ENCODE assay signal across 9 cellular contexts in the genomic region with DNA sequence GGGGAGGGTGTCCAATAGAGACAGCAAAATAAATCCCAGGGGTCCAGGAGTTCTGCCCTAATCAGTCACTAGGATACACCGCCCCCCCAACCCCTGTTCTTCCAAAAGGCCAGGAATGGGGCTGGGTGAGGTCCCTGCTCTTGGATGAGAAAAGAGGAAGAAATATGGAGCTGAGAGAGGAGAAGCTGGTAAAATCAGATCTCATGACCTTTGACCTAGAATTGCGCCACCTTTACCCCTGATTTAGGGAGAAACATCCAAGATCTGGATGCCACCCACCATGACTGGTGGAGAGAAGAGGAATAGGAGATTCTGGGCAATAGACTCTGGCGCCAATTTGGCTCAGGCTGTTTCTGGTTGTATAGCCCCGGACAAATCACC. TPM values are rescaled to one million over a fixed set of nuclear protein-coding genes. Genes with fewer than 3 reads are reported as not detected.
DNase-seq lines count a peak whose midpoint lies in the region; TF ChIP-seq lines count a peak whose summit lies in the region.
"Had no signal": no experiment of that assay in that cellular context is flagged by ENCODE, and none has a peak within 500 bp of the region (broad histone marks: within the 10 kb centered on the region; RNA-seq: fewer than 3 reads in every experiment).

No MANE protein-coding gene starts in this region.

- no peaks in the 10 kb centered on the region for H3K27me3 ChIP-seq in WERI-Rb-1 (ENCODE audit: insufficient read depth, low read depth, severe bottlenecking)
- H3K27me3 ChIP-seq in iPS-15b (ENCODE audit: control insufficient read depth, insufficient read depth, low read length): no peaks in the 10 kb centered on the region
- H3K27me3 ChIP-seq in suprapubic skin: no peaks in the 10 kb centered on the region

- H3K4me1 Mint-ChIP-seq in activated CD4-positive, alpha-beta T cell treated with anti-CD3 and anti-CD28 coated beads, Interleukin-2, amount 10 ng/mL, durations not matched to agents 24 days and 14 days: peaks cover 57% of the 10 kb centered on the region

- 66% methylated on average over 4 of the region's 4 CpGs for WGBS in suprapubic skin

- H3K27me3 Mint-ChIP-seq in activated CD4-positive, alpha-beta T cell treated with anti-CD3 and anti-CD28 coated beads, Interleukin-2, amount 10 ng/mL, durations not matched to agents 24 days and 14 days: no peaks in the 10 kb centered on the region

- no peaks in the 10 kb centered on the region for H3K9me3 ChIP-seq in WERI-Rb-1 (ENCODE audit: severe bottlenecking)
- H3K9me3 ChIP-seq in iPS-15b (ENCODE audit: control insufficient read depth, insufficient read depth, low read length): no peaks in the 10 kb centered on the region
- H3K9me3 ChIP-seq in suprapubic skin: no peaks in the 10 kb centered on the region
- H3K9me3 ChIP-seq: mucosa of descending colon had no signal

- H3K9me3 Mint-ChIP-seq in activated CD4-positive, alpha-beta T cell treated with anti-CD3 and anti-CD28 coated beads, Interleukin-2, amount 10 ng/mL, durations not matched to agents 24 days and 14 days: no peaks in the 10 kb centered on the region

- H3K27ac ChIP-seq in WERI-Rb-1: peak overlapping the region; percentile 69
- peak overlapping the region; percentile 67 for H3K27ac ChIP-seq in suprapubic skin

- H3K4me1 ChIP-seq in iPS-15b (ENCODE audit: control insufficient read depth, insufficient read depth, low read length): peaks cover 17% of the 10 kb centered on the region
- peaks cover 68% of the 10 kb centered on the region for H3K4me1 ChIP-seq in suprapubic skin

- peaks cover 35% of the 10 kb centered on the region for H3K36me3 Mint-ChIP-seq in activated CD4-positive, alpha-beta T cell treated with anti-CD3 and anti-CD28 coated beads, Interleukin-2, amount 10 ng/mL, durations not matched to agents 24 days and 14 days (ENCODE audit: low read depth)

- TF ChIP-seq EP300 in suprapubic skin (IDR thresholded peaks at IDR 0.05): no peak

- TF ChIP-seq CTCF in WERI-Rb-1 (IDR thresholded peaks at IDR 0.05; ENCODE audit: low read depth, low read length): no peak
- TF ChIP-seq CTCF in suprapubic skin (IDR thresholded peaks at IDR 0.05): no peak

- H3K27ac Mint-ChIP-seq in activated CD4-positive, alpha-beta T cell treated with anti-CD3 and anti-CD28 coated beads, Interleukin-2, amount 10 ng/mL, durations not matched to agents 24 days and 14 days: peak overlapping the region; percentile 75

- H3K4me3 ChIP-seq in WERI-Rb-1 (ENCODE audit: low read depth, low read length) (no peak overlapping the region; the same call in 1 of the 2 replicates), iPS-15b (ENCODE audit: low read depth, low read length) (peak overlapping the region; percentile 55), suprapubic skin (peak overlapping the region; percentile 68)

- no peak for DNase-seq in activated CD4-positive, alpha-beta T cell treated with anti-CD3 and anti-CD28 coated beads, Interleukin-2, amount 10 ng/mL, durations not matched to agents 24 days and 14 days
- DNase-seq in activated CD4-positive, alpha-beta T cell treated with anti-CD3 and anti-CD28 coated beads, Interleukin-2, amount 50 U/mL, for 48 hours: no peak
- no peak for DNase-seq in WERI-Rb-1
- no peak for DNase-seq in suprapubic skin (ENCODE audit: low spot score in 2 of 2)
- DNase-seq in ureter (ENCODE audit: low spot score): no peak
- DNase-seq in HCEC 1CT: no peak
- DNase-seq in activated CD4-positive, CD25-positive, alpha-beta regulatory T cell treated with anti-CD3 and anti-CD28 coated beads, Interleukin-2, amount 50 U/mL, for 72 hours: no peak

- intact Hi-C loops in activated CD4-positive, alpha-beta T cell treated with anti-CD3 and anti-CD28 coated beads, Interleukin-2, amount 10 ng/mL, durations not matched to agents 24 days and 14 days (cut with micrococcal nuclease): loop anchor here (5.0 kb wide), 1 partner anchor 46 kb away; a partner anchor contains a TSS

- no peak for TF ChIP-seq POLR2A in suprapubic skin (IDR thresholded peaks at IDR 0.05)

- H3K4me3 Mint-ChIP-seq in activated CD4-positive, alpha-beta T cell treated with anti-CD3 and anti-CD28 coated beads, Interleukin-2, amount 10 ng/mL, durations not matched to agents 24 days and 14 days: peak overlapping the region; percentile 98

- H3K9ac ChIP-seq in iPS-15b (ENCODE audit: low read depth, low read length): peak overlapping the region; percentile 65

- H3K36me3 ChIP-seq in WERI-Rb-1: peaks cover 32% of the 10 kb centered on the region
- H3K36me3 ChIP-seq in iPS-15b (ENCODE audit: control insufficient read depth, insufficient read depth, low read length): peaks cover 27% of the 10 kb centered on the region
- peaks cover 16% of the 10 kb centered on the region for H3K36me3 ChIP-seq in suprapubic skin

RNA-seq across cellular contexts. Expression of a gene that starts 0.7 kb away (rescaled TPM):
- total RNA-seq in activated CD4-positive, alpha-beta T cell treated with anti-CD3 and anti-CD28 coated beads, Interleukin-2, amount 10 ng/mL, durations not matched to agents 24 days and 14 days: 20.4 and 22.5 TPM in 2 replicates
- total RNA-seq in suprapubic skin (10 to 100 TPM in 2 of 4 donors, 1 to 10 TPM in 2; 7.9 to 32.9 (median 17.1) TPM), ureter (19.1 TPM)

RNA-seq across cellular contexts. Expression of a gene that starts 1.9 kb away (rescaled TPM):
- 2,240 and 2,301 TPM in 2 replicates for total RNA-seq in activated CD4-positive, alpha-beta T cell treated with anti-CD3 and anti-CD28 coated beads, Interleukin-2, amount 10 ng/mL, durations not matched to agents 24 days and 14 days
- total RNA-seq in suprapubic skin: 1,000 to 10,000 TPM; 2,327 to 3,514 (median 3,192) TPM
- total RNA-seq in ureter: 2,156 TPM

RNA-seq across cellular contexts. Expression of a gene that starts 27.6 kb away (rescaled TPM):
- total RNA-seq in activated CD4-positive, alpha-beta T cell treated with anti-CD3 and anti-CD28 coated beads, Interleukin-2, amount 10 ng/mL, durations not matched to agents 24 days and 14 days: not detected in 2 replicates
- 10 to 100 TPM; 10.9 to 26.4 (median 16.5) TPM for total RNA-seq in suprapubic skin
- 1.6 TPM for total RNA-seq in ureter

RNA-seq across cellular contexts. Expression of a gene that starts 32.2 kb away (rescaled TPM):
- total RNA-seq in activated CD4-positive, alpha-beta T cell treated with anti-CD3 and anti-CD28 coated beads, Interleukin-2, amount 10 ng/mL, durations not matched to agents 24 days and 14 days: not detected in 2 replicates
- total RNA-seq in suprapubic skin (not detected), ureter (not detected)
- total RNA-seq: mucosa of descending colon had no signal

RNA-seq across cellular contexts. Expression of a gene that starts 46.7 kb away (rescaled TPM):
- total RNA-seq in activated CD4-positive, alpha-beta T cell treated with anti-CD3 and anti-CD28 coated beads, Interleukin-2, amount 10 ng/mL, durations not matched to agents 24 days and 14 days: 0.16 and 0.43 TPM in 2 replicates
- total RNA-seq in suprapubic skin: 10 to 100 TPM in 1 of 4 donors, 1 to 10 TPM in 3; 5.3 to 14.1 (median 6.3) TPM
- total RNA-seq in ureter: 13.0 TPM
